Comparison of ENCODE assay signal across 8 cellular contexts in the genomic region with DNA sequence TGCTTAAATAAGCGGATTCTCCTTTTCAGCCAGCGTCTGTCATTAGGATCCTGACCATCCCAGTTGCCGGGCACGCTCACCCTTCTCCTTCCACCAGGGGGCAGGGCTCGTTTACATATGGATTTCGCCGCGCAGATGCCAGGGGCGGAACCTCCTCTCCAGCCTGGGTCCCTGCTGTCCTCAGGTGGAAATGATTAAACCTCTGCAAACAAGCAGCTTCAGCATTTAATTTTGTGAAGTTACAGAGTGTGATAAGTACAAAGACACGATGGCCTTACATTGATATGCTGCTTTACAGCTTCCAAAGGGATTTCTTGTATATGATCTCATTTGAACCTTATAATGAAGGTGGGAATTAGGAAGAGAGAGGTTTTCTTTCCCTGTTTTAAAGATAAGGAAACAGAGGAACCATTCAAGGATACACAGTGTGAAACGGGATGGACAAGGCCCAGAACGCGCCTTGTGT. TPM values are rescaled to one million over a fixed set of nuclear protein-coding genes. Genes with fewer than 3 reads are reported as not detected.
DNase-seq lines count a peak whose midpoint lies in the region; ATAC-seq and TF ChIP-seq lines count a peak whose summit lies in the region.

No MANE protein-coding gene starts in this region.

- no peak overlapping the region for H3K4me3 ChIP-seq in CD8-positive, alpha-beta memory T cell (ENCODE audit: low read length)
- H3K4me3 ChIP-seq in choroid plexus epithelial cell (ENCODE audit: low read depth, low read length) (no peak overlapping the region), right lobe of liver (no peak overlapping the region)

- no peaks in the 10 kb centered on the region for H3K36me3 Mint-ChIP-seq in CD8-positive, alpha-beta memory T cell
- H3K36me3 Mint-ChIP-seq in activated CD4-positive, alpha-beta T cell treated with anti-CD3 and anti-CD28 coated beads, Interleukin-2, amount 10 ng/mL, durations not matched to agents 24 days and 14 days (ENCODE audit: low read depth), result no peaks in the 10 kb centered on the region

- intact Hi-C loops in activated CD4-positive, alpha-beta T cell treated with anti-CD3 and anti-CD28 coated beads, Interleukin-2, amount 10 ng/mL, durations not matched to agents 24 days and 14 days (cut with micrococcal nuclease), result loop anchor here (1.0 to 10.0 kb wide), 5 partner anchors 524 to 861 kb away; no protein-coding TSS in a partner anchor
- intact Hi-C loops in right lobe of liver (cut with DNase I), result loop anchor here in 1 of 2 donors (10.0 kb wide), 1 partner anchor 851 kb away; no protein-coding TSS in a partner anchor

- no peak overlapping the region for H3K4me3 Mint-ChIP-seq in CD8-positive, alpha-beta memory T cell
- no peak overlapping the region for H3K4me3 Mint-ChIP-seq in activated CD4-positive, alpha-beta T cell treated with anti-CD3 and anti-CD28 coated beads, Interleukin-2, amount 10 ng/mL, durations not matched to agents 24 days and 14 days

- TF ChIP-seq CTCF in choroid plexus epithelial cell (conservative IDR thresholded peaks at IDR 0.05; ENCODE audit: low read depth, low read length) (peak; percentile 98), right lobe of liver (IDR thresholded peaks at IDR 0.05) (peak; percentile 86 to 92 (median 89))

- peaks cover 3 to 4% (median 3%) of the 10 kb centered on the region in 3 donors for H3K4me1 Mint-ChIP-seq in CD8-positive, alpha-beta memory T cell
- peaks cover 2% of the 10 kb centered on the region for H3K4me1 Mint-ChIP-seq in activated CD4-positive, alpha-beta T cell treated with anti-CD3 and anti-CD28 coated beads, Interleukin-2, amount 10 ng/mL, durations not matched to agents 24 days and 14 days

- H3K27ac ChIP-seq in CD8-positive, alpha-beta memory T cell (ENCODE audit: low read depth, low read length), result no peak overlapping the region
- no peak overlapping the region for H3K27ac ChIP-seq in right lobe of liver

- H3K27me3 Mint-ChIP-seq in CD8-positive, alpha-beta memory T cell, result peaks cover 29 to 52% of the 10 kb centered on the region in 2 donors
- peaks cover 44% of the 10 kb centered on the region for H3K27me3 Mint-ChIP-seq in activated CD4-positive, alpha-beta T cell treated with anti-CD3 and anti-CD28 coated beads, Interleukin-2, amount 10 ng/mL, durations not matched to agents 24 days and 14 days

- peak; percentile 50 to 78 (median 61) for DNase-seq in CD8-positive, alpha-beta memory T cell
- DNase-seq in NCI-H526 treated with DMSO at 0.1 percent for 48 hours (lab: John Stamatoyannopoulos, UW) (peak; percentile 66), choroid plexus epithelial cell (ENCODE audit: low read depth) (peak; percentile 78), right lobe of liver (peak; percentile 77 to 82 (median 82))
- DNase-seq in activated CD4-positive, alpha-beta T cell treated with anti-CD3 and anti-CD28 coated beads, Interleukin-2, amount 10 ng/mL, durations not matched to agents 24 days and 14 days, result peak; percentile 91
- peak; percentile 50 to 70 (median 65) for DNase-seq in stimulated activated CD4-positive, alpha-beta T cell treated with anti-CD3 and anti-CD28 coated beads, TNF-alpha, amount 100 ng/mL, for 48 hours (ENCODE audit: low read depth in 3 of 3)

- WGBS in right lobe of liver (ENCODE audit: insufficient coverage, low coverage, low lambda C conversion rate, missing lambda C conversion rate), result 11% methylated on average over 13 of the region's 13 CpGs

- no peaks in the 10 kb centered on the region for H3K9me3 ChIP-seq in CD8-positive, alpha-beta memory T cell (ENCODE audit: low read length)
- no peaks in the 10 kb centered on the region for H3K9me3 ChIP-seq in right lobe of liver

- H3K4me1 ChIP-seq in CD8-positive, alpha-beta memory T cell (ENCODE audit: insufficient read depth, low read length), result peaks cover 4% of the 10 kb centered on the region
- H3K4me1 ChIP-seq in right lobe of liver, result peaks cover 0 to 5% (median 0%) of the 10 kb centered on the region in 4 donors

- peaks cover 0 to 2% (median 0%) of the 10 kb centered on the region in 5 donors for H3K9me3 Mint-ChIP-seq in CD8-positive, alpha-beta memory T cell
- no peaks in the 10 kb centered on the region for H3K9me3 Mint-ChIP-seq in activated CD4-positive, alpha-beta T cell treated with anti-CD3 and anti-CD28 coated beads, Interleukin-2, amount 10 ng/mL, durations not matched to agents 24 days and 14 days

- no peaks in the 10 kb centered on the region for H3K36me3 ChIP-seq in CD8-positive, alpha-beta memory T cell (ENCODE audit: insufficient read depth, low read length)
- no peaks in the 10 kb centered on the region for H3K36me3 ChIP-seq in right lobe of liver

- POLR2A ChIA-PET in CD8-positive, alpha-beta memory T cell (lab: Charles Lee), result no interaction called here

- H3K27me3 ChIP-seq in CD8-positive, alpha-beta memory T cell (ENCODE audit: insufficient read depth, low read length, poor library complexity, severe bottlenecking), result peaks cover 33% of the 10 kb centered on the region
- no peaks in the 10 kb centered on the region for H3K27me3 ChIP-seq in right lobe of liver

- ATAC-seq in HG02798 (IDR thresholded peaks at IDR 0.05; ENCODE audit: poor library complexity, unreplicated experiment) (peak; percentile 65), right lobe of liver (peak; percentile 99 to 100 (median 100)), GM18870 (IDR thresholded peaks at IDR 0.05; ENCODE audit: unreplicated experiment) (no peak)

- TF ChIP-seq POLR2A in right lobe of liver (IDR thresholded peaks at IDR 0.05), result no peak

- H3K27ac Mint-ChIP-seq in CD8-positive, alpha-beta memory T cell, result no peak overlapping the region
- no peak overlapping the region for H3K27ac Mint-ChIP-seq in activated CD4-positive, alpha-beta T cell treated with anti-CD3 and anti-CD28 coated beads, Interleukin-2, amount 10 ng/mL, durations not matched to agents 24 days and 14 days

- CTCF ChIA-PET in CD8-positive, alpha-beta memory T cell (lab: Charles Lee), result interaction anchor here (1.0 to 1.9 kb wide), 2 partner anchors 845 to 859 kb away, joined by 4 to 6 read pairs; no protein-coding TSS in a partner anchor

RNA-seq across cellular contexts. Expression of a gene that starts 3.9 kb away (rescaled TPM):
- not detected for total RNA-seq in CD8-positive, alpha-beta memory T cell
- polyA plus RNA-seq in CD8-positive, alpha-beta memory T cell, result not detected
- not detected in 2 replicates for total RNA-seq in activated CD4-positive, alpha-beta T cell treated with anti-CD3 and anti-CD28 coated beads, Interleukin-2, amount 10 ng/mL, durations not matched to agents 24 days and 14 days
- total RNA-seq in right lobe of liver, result not detected

RNA-seq across cellular contexts. Expression of a gene that starts 18.8 kb away (rescaled TPM):
- 10 to 100 TPM; 57.5 to 61.9 TPM for total RNA-seq in CD8-positive, alpha-beta memory T cell
- 218 TPM for polyA plus RNA-seq in CD8-positive, alpha-beta memory T cell
- 26.4 and 27.8 TPM in 2 replicates for total RNA-seq in activated CD4-positive, alpha-beta T cell treated with anti-CD3 and anti-CD28 coated beads, Interleukin-2, amount 10 ng/mL, durations not matched to agents 24 days and 14 days
- total RNA-seq in right lobe of liver, result 10 to 100 TPM; 11.4 to 20.4 (median 17.4) TPM

RNA-seq across cellular contexts. Expression of a gene that starts 21.3 kb away (rescaled TPM):
- total RNA-seq in CD8-positive, alpha-beta memory T cell, result not detected
- polyA plus RNA-seq in CD8-positive, alpha-beta memory T cell, result not detected
- total RNA-seq in activated CD4-positive, alpha-beta T cell treated with anti-CD3 and anti-CD28 coated beads, Interleukin-2, amount 10 ng/mL, durations not matched to agents 24 days and 14 days, result not detected in 2 replicates
- not detected for total RNA-seq in right lobe of liver

RNA-seq across cellular contexts. Expression of a gene that starts 31.6 kb away (rescaled TPM):
- total RNA-seq in CD8-positive, alpha-beta memory T cell, result not detected
- not detected for polyA plus RNA-seq in CD8-positive, alpha-beta memory T cell
- total RNA-seq in activated CD4-positive, alpha-beta T cell treated with anti-CD3 and anti-CD28 coated beads, Interleukin-2, amount 10 ng/mL, durations not matched to agents 24 days and 14 days, result not detected in 2 replicates
- not detected for total RNA-seq in right lobe of liver

RNA-seq across cellular contexts. Expression of a gene that starts 48.5 kb away (rescaled TPM):
- total RNA-seq in CD8-positive, alpha-beta memory T cell, result not detected
- polyA plus RNA-seq in CD8-positive, alpha-beta memory T cell, result not detected
- total RNA-seq in activated CD4-positive, alpha-beta T cell treated with anti-CD3 and anti-CD28 coated beads, Interleukin-2, amount 10 ng/mL, durations not matched to agents 24 days and 14 days, result not detected in 2 replicates
- total RNA-seq in right lobe of liver, result not detected
